23 cellular contexts compared by ENCODE assay signal in the genomic region with DNA sequence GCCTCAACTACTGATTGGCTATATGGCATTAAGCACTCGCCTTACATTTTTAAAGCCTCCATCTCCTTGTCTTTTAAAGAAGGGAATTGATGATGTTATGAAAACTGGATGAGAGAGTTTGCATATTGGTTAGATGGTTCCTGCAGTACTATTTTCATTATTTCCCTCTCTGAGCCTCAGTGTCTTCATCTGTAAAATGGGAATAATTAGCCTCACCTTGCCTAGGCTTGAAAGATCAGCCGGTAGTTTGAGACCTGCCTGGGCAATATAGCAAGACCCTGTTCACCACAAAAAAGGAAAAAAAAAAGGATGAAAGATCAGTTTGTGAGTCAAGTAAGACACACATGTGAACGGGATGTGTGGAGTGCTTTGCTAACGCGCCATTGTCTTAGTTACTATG.
"Had no signal": no experiment of that assay in that cellular context is flagged by ENCODE, and none has a peak within 500 bp of the region (broad histone marks: within the 10 kb centered on the region; RNA-seq: fewer than 3 reads in every experiment).

No MANE protein-coding gene starts in this region.

- DNase-seq: cortex of kidney; dorsolateral prefrontal cortex; effector CD4-positive, alpha-beta T cell; hypothalamus; left ventricle myocardium superior; lower lobe of right lung; natural killer cell; pancreas; stimulated activated CD4-positive, alpha-beta T cell treated with anti-CD3 and anti-CD28 coated beads, Interleukin-12 subunit alpha, Interleukin-12 subunit beta, amount 100 ng/mL, for 4 hours; stimulated activated CD4-positive, alpha-beta T cell treated with anti-CD3 and anti-CD28 coated beads, Interleukin-1b, Interleukin-23, amount 100 ng/mL, for 48 hours; stimulated activated CD4-positive, alpha-beta T cell treated with anti-CD3 and anti-CD28 coated beads, Interleukin-4, amount 100 ng/mL, for 1 hour; stimulated activated CD8-positive, alpha-beta memory T cell treated with anti-CD3 and anti-CD28 coated beads, Interleukin-4, amount 100 ng/mL, for 48 hours; stimulated activated naive CD4-positive, alpha-beta T cell; stimulated activated naive CD8-positive, alpha-beta T cell treated with anti-CD3 and anti-CD28 coated beads, Interleukin-15, amount 100 ng/mL, for 72 hours; transverse colon; upper lobe of right lung; uterus had no signal

- H3K27me3 ChIP-seq: dorsolateral prefrontal cortex, pancreas, suprapubic skin, transverse colon, upper lobe of right lung, uterus had no signal

- H3K4me3 ChIP-seq: dorsolateral prefrontal cortex, lower lobe of right lung, pancreas, smooth muscle cell, suprapubic skin, transverse colon, upper lobe of right lung, uterus had no signal

- H3K36me3 Mint-ChIP-seq: natural killer cell had no signal

- H3K36me3 ChIP-seq: lower lobe of right lung, neutrophil, pancreas, suprapubic skin, transverse colon, upper lobe of right lung, uterus had no signal

- ATAC-seq: left ventricle myocardium superior; lower lobe of right lung; natural killer cell; pancreas; sciatic nerve; stimulated activated naive CD8-positive, alpha-beta T cell treated with anti-CD3 and anti-CD28 coated beads, Interleukin-15, amount 100 ng/mL, for 72 hours; upper lobe of right lung had no signal

- H3K27ac ChIP-seq: dorsolateral prefrontal cortex, lower lobe of right lung, neutrophil, pancreas, suprapubic skin, transverse colon, upper lobe of right lung, uterus had no signal

- H3K27ac Mint-ChIP-seq: natural killer cell; stimulated activated naive CD8-positive, alpha-beta T cell treated with anti-CD3 and anti-CD28 coated beads, Interleukin-15, amount 100 ng/mL, for 72 hours had no signal

- H3K9me3 ChIP-seq: lower lobe of right lung, neutrophil, pancreas, suprapubic skin, transverse colon, upper lobe of right lung, uterus had no signal

- H3K4me3 Mint-ChIP-seq: stimulated activated naive CD8-positive, alpha-beta T cell treated with anti-CD3 and anti-CD28 coated beads, Interleukin-15, amount 100 ng/mL, for 72 hours had no signal

- H3K4me1 ChIP-seq: pancreas, uterus had no signal

- FAIRE-seq: frontal cortex, keratinocyte, pancreas had no signal

- H3K9me3 Mint-ChIP-seq: natural killer cell; stimulated activated naive CD8-positive, alpha-beta T cell treated with anti-CD3 and anti-CD28 coated beads, Interleukin-15, amount 100 ng/mL, for 72 hours had no signal

- H3K4me2 ChIP-seq: smooth muscle cell had no signal
